Comparison of ENCODE assay signal across 8 cellular contexts in genomic region chr2:142980246-142981068, GRCh38.
A peak's percentile ranks its signal among the peaks of the same experiment; 100 is the strongest.
DNase-seq lines count a peak whose midpoint lies in the region; ATAC-seq and TF ChIP-seq lines count a peak whose summit lies in the region.

No MANE protein-coding gene starts in this region.

- peaks cover 40% of the 10 kb centered on the region for H3K4me1 ChIP-seq in Caco-2

- no peaks in the 10 kb centered on the region for H3K36me3 ChIP-seq in Caco-2 (ENCODE audit: control insufficient read depth, insufficient read depth, low read length)

- H3K4me3 Mint-ChIP-seq in Caco-2 (ENCODE audit: unreplicated experiment) = peak overlapping the region; percentile 64

- peak; percentile 63 to 76 for DNase-seq in Caco-2
- DNase-seq in HS-5 (ENCODE audit: low read depth) = peak; percentile 15
- DNase-seq in SHP77 treated with DMSO at 0.1 percent for 48 hours (lab: John Stamatoyannopoulos, UW) = peak; percentile 0
- DNase-seq in fibroblast of villous mesenchyme (ENCODE audit: low read depth) = peak; percentile 51
- peak; percentile 77 for DNase-seq in superior temporal gyrus (ENCODE audit: extremely low spot score)
- DNase-seq in activated gamma-delta T cell (lab: John Stamatoyannopoulos, UW) = no peak
- DNase-seq in effector CD8-positive, alpha-beta T cell (lab: John Stamatoyannopoulos, UW) = no peak

- no peaks in the 10 kb centered on the region for H3K27me3 ChIP-seq in Caco-2 (replicated peaks; ENCODE audit: control insufficient read depth, insufficient read depth, low read length)

- no peaks in the 10 kb centered on the region for H3K27me3 Mint-ChIP-seq in Caco-2 (ENCODE audit: insufficient read depth, unreplicated experiment)

- TF ChIP-seq CTCF in Caco-2 (IDR thresholded peaks at IDR 0.05; ENCODE audit: insufficient read depth in 1 of 2, low read depth in 1 of 2, low read length in 1 of 2, severe bottlenecking in 1 of 2, unreplicated experiment in 1 of 2) (peak; percentile 38 to 76), fibroblast of villous mesenchyme (IDR thresholded peaks at IDR 0.05; ENCODE audit: insufficient read depth, low read depth, low read length) (peak; percentile 46)

- H3K9me3 ChIP-seq in Caco-2 = no peaks in the 10 kb centered on the region

- POLR2A ChIA-PET in Caco-2 (lab: Charles Lee) = no interaction called here

- H3K4me1 Mint-ChIP-seq in Caco-2 (ENCODE audit: low read depth, unreplicated experiment) = peaks cover 16% of the 10 kb centered on the region

- BruUV-seq in Caco-2 (replicated peaks; lab: Mats Ljungman, UMichigan) = no TSS peak

- no peaks in the 10 kb centered on the region for H3K36me3 Mint-ChIP-seq in Caco-2 (ENCODE audit: insufficient read depth, unreplicated experiment)

- intact Hi-C loops in Caco-2 (cut with micrococcal nuclease; ENCODE audit: unreplicated experiment) = loop anchor here (1.0 to 10.0 kb wide), 6 partner anchors 65 to 696 kb away; no protein-coding TSS in a partner anchor

- H3K9me3 Mint-ChIP-seq in Caco-2 (ENCODE audit: unreplicated experiment) = no peaks in the 10 kb centered on the region

- H3K27ac Mint-ChIP-seq in Caco-2 (ENCODE audit: unreplicated experiment) = peak overlapping the region; percentile 95

- H3K4me3 ChIP-seq in Caco-2 (ENCODE audit: low read depth, low read length) (no peak overlapping the region), fibroblast of villous mesenchyme (ENCODE audit: low read depth, low read length) (no peak overlapping the region)

- ATAC-seq in GM19025 (IDR thresholded peaks at IDR 0.05; ENCODE audit: low read depth, unreplicated experiment) = peak; percentile 33

- CTCF ChIA-PET in Caco-2 (lab: Charles Lee) = interaction anchor here (1.2 kb wide), 1 partner anchor 185 kb away, joined by 6 read pairs; no protein-coding TSS in a partner anchor

Comparison
In these comparisons a context has a peak if more than half of its experiments do, and no peak if none do; other contexts are left out.
1. DNase-seq: peak in Caco-2 (2 of 2), HS-5 (single experiment), SHP77 treated with DMSO at 0.1 percent for 48 hours (single experiment), fibroblast of villous mesenchyme (single experiment) and superior temporal gyrus (single experiment); none in activated gamma-delta T cell (single experiment) and effector CD8-positive, alpha-beta T cell (single experiment).